In genomic region chr3:80769683-80770082, GRCh38 we compare ENCODE assay signal across 19 cellular contexts.
DNase-seq lines count a peak whose midpoint lies in the region; ATAC-seq, FAIRE-seq and TF ChIP-seq lines count a peak whose summit lies in the region.
"Had no signal": no experiment of that assay in that cellular context is flagged by ENCODE, and none has a peak within 500 bp of the region (broad histone marks: within the 10 kb centered on the region; RNA-seq: fewer than 3 reads in every experiment).

No MANE protein-coding gene starts in this region.

- no peak overlapping the region for H3K18ac ChIP-seq in H1 (ENCODE audit: extremely low read depth, low read length)

- 0 out of 2 replicates have a peak, but pooled peaks cover 6% of the 10 kb centered on the region for H3K4me1 ChIP-seq in PC-3 (ENCODE audit: insufficient read depth, low read length)
- H3K4me1 ChIP-seq in H1 (replicated peaks in 1 of 4; ENCODE audit: control insufficient read depth in 3 of 4, insufficient read depth in 4 of 4, low read length in 3 of 4) = no peaks in the 10 kb centered on the region
- no peaks in the 10 kb centered on the region for H3K4me1 ChIP-seq in small intestine (ENCODE audit: control insufficient read depth in 2 of 2, insufficient read depth in 1 of 2, low read depth in 1 of 2, low read length in 1 of 2)
- peaks cover 0 to 7% of the 10 kb centered on the region in 2 experiments; a peak in 2 of 4 replicates for H3K4me1 ChIP-seq in SK-N-SH (ENCODE audit: control insufficient read depth in 1 of 2, insufficient read depth in 2 of 2, low read depth in 1 of 2, low read length in 1 of 2)
- H3K4me1 ChIP-seq: HAP-1, lower lobe of right lung had no signal

- H3K27ac ChIP-seq in PC-3 (ENCODE audit: low read length) (peak overlapping the region; percentile 29; the same call in 1 of the 2 replicates), H1 (ENCODE audit: low read depth, low read length) (no peak overlapping the region), small intestine (ENCODE audit: low read depth in 1 of 2, low read length in 1 of 2) (no peak overlapping the region), SK-N-SH (ENCODE audit: low read depth in 2 of 2, low read length in 1 of 2) (no peak overlapping the region)
- H3K27ac ChIP-seq: BLaER1 treated with 17β-estradiol and CSF1 and Interleukin-3, amounts not matched to agents 10 nM and 100 nM; coronary artery; lower lobe of right lung had no signal

- H4K20me1 ChIP-seq in PC-3 (ENCODE audit: low read length) (no peaks in the 10 kb centered on the region), H1 (replicated peaks in 1 of 2; ENCODE audit: control insufficient read depth in 1 of 2, insufficient read depth in 2 of 2, low read length in 2 of 2) (no peaks in the 10 kb centered on the region), SK-N-SH (ENCODE audit: insufficient read depth) (no peaks in the 10 kb centered on the region)
- H4K20me1 ChIP-seq: BLaER1 treated with 17β-estradiol and CSF1 and Interleukin-3, amounts not matched to agents 10 nM and 100 nM had no signal

- H3K36me3 ChIP-seq in PC-3 (ENCODE audit: low read depth, low read length) = no peaks in the 10 kb centered on the region
- H3K36me3 ChIP-seq in H1 (ENCODE audit: control insufficient read depth in 2 of 4, insufficient read depth in 4 of 4, low read length in 3 of 4) = no peaks in the 10 kb centered on the region
- H3K36me3 ChIP-seq in small intestine (ENCODE audit: control insufficient read depth in 2 of 2, insufficient read depth in 2 of 2, low read length in 2 of 2) = no peaks in the 10 kb centered on the region
- no peaks in the 10 kb centered on the region for H3K36me3 ChIP-seq in SK-N-SH (replicated peaks in 1 of 2; ENCODE audit: control insufficient read depth in 1 of 2, insufficient read depth in 2 of 2, low read length in 1 of 2)
- H3K36me3 ChIP-seq: BLaER1 treated with 17β-estradiol and CSF1 and Interleukin-3, amounts not matched to agents 10 nM and 100 nM; HAP-1; lower lobe of right lung had no signal

- no peaks in the 10 kb centered on the region for H3K23me2 ChIP-seq in H1 (ENCODE audit: low read depth, low read length)

- no peak overlapping the region for H2BK120ac ChIP-seq in H1 (replicated peaks; ENCODE audit: low read depth, low read length)

- H4K8ac ChIP-seq in H1 (ENCODE audit: extremely low read depth, insufficient read depth, low read length) = no peak overlapping the region

- no peak overlapping the region for H2BK5ac ChIP-seq in H1 (ENCODE audit: low read depth, low read length)

- peak overlapping the region; percentile 79 for H2AFZ ChIP-seq in PC-3 (ENCODE audit: low read length)
- H2AFZ ChIP-seq in H1 (ENCODE audit: low read length) = peak overlapping the region; percentile 44; the same call in 1 of the 2 replicates
- H2AFZ ChIP-seq in SK-N-SH (ENCODE audit: low read depth) = no peak overlapping the region

- no peaks in the 10 kb centered on the region for H3K27me3 ChIP-seq in PC-3 (ENCODE audit: low read length)
- no peaks in the 10 kb centered on the region for H3K27me3 ChIP-seq in H1 (replicated peaks in 1 of 4; ENCODE audit: control insufficient read depth in 3 of 4, extremely low read depth in 1 of 4, insufficient read depth in 3 of 4, low read length in 3 of 4)
- no peaks in the 10 kb centered on the region for H3K27me3 ChIP-seq in small intestine (ENCODE audit: control insufficient read depth in 2 of 2, insufficient read depth in 2 of 2, low read length in 2 of 2)
- no peaks in the 10 kb centered on the region for H3K27me3 ChIP-seq in SK-N-SH (ENCODE audit: insufficient read depth)
- H3K27me3 ChIP-seq: BLaER1 treated with 17β-estradiol and CSF1 and Interleukin-3, amounts not matched to agents 10 nM and 100 nM had no signal

- no peak overlapping the region for H3K4ac ChIP-seq in H1 (replicated peaks; ENCODE audit: insufficient read length, low read depth, low read length)

- POLR2A ChIA-PET in PC-3 (lab: Charles Lee; ENCODE audit: unreplicated experiment) (no interaction called here), H1 (lab: Charles Lee; ENCODE audit: partially characterized antibody) (no interaction called here), SK-N-SH (lab: Yijun Ruan, JAX) (no interaction called here)

- intact Hi-C loops in PC-3 (cut with micrococcal nuclease) = loop anchor here (2.0 to 5.0 kb wide), 2 partner anchors 473 to 568 kb away; no protein-coding TSS in a partner anchor

- no peaks in the 10 kb centered on the region for H3K9me2 ChIP-seq in PC-3 (replicated peaks; ENCODE audit: low read length)
- no peaks in the 10 kb centered on the region for H3K9me2 ChIP-seq in SK-N-SH

- 93% methylated on average over 12 of the region's 12 CpGs; no CpG with 5 or more reads in 1 of the 2 experiments for WGBS in H1 (ENCODE audit: extremely low coverage in 1 of 2, insufficient coverage in 1 of 2, insufficient read length in 1 of 2, insufficient replicate concordance in 2 of 2, low coverage in 1 of 2, low lambda C conversion rate in 2 of 2, missing lambda C conversion rate in 1 of 2), 2 experiments
- 87 to 93% (median 90%) methylated on average over 12 of the region's 12 CpGs for WGBS in small intestine, 3 donors
- 64% methylated on average over 10 of the region's 12 CpGs for WGBS in SK-N-SH (ENCODE audit: low lambda C conversion rate)

- peak; percentile 18 for ATAC-seq in PC-3
- ATAC-seq: activated T-helper 17 cell treated with anti-CD3 and anti-CD28 coated beads, Interleukin-2, amount 50 U/mL, for 72 hours; naive thymus-derived CD4-positive, alpha-beta T cell had no signal

- no peak overlapping the region for H2AK5ac ChIP-seq in H1 (ENCODE audit: low read depth, low read length)

- TSS peak; percentile 66 for BruUV-seq in PC-3 (replicated peaks; lab: Mats Ljungman, UMichigan)

- no peak overlapping the region for H2BK20ac ChIP-seq in H1 (ENCODE audit: low read length)

- CTCF ChIA-PET in PC-3 (lab: Charles Lee) (no interaction called here), H1 (lab: Charles Lee; ENCODE audit: partially characterized antibody) (interaction anchor here (0.6 to 1.0 kb wide), 3 partner anchors 13 to 473 kb away, joined by 3 to 5 read pairs (median 3); no protein-coding TSS in a partner anchor), SK-N-SH (lab: Yijun Ruan, JAX) (interaction anchor here (1.4 kb wide), 1 partner anchor 473 kb away, joined by 3 read pairs; no protein-coding TSS in a partner anchor)

- H4K91ac ChIP-seq in H1 (replicated peaks; ENCODE audit: insufficient read length, low read length) = no peak overlapping the region

- peak; percentile 48 for DNase-seq in NCI-H748 (lab: John Stamatoyannopoulos, UW; ENCODE audit: unreplicated experiment)
- no peak for DNase-seq in NCI-H748 treated with DMSO at 0.1 percent for 48 hours (lab: John Stamatoyannopoulos, UW)
- DNase-seq in PC-3 = peak; percentile 10
- DNase-seq in H1 (ENCODE audit: low read depth in 1 of 2, low spot score in 2 of 2) = no peak
- DNase-seq in retinal pigment epithelial cell (ENCODE audit: low read depth) = no peak
- no peak for DNase-seq in small intestine
- DNase-seq in NCI-H1930 (lab: John Stamatoyannopoulos, UW) = no peak
- no peak for DNase-seq in SK-N-SH
- DNase-seq: DMS 273 treated with DMSO at 0.1 percent for 48 hours, Kasumi-1, lower lobe of right lung, NCI-H82, posterior cingulate gyrus, SW 1271 had no signal

- H3K23ac ChIP-seq in H1 (ENCODE audit: insufficient read length) = no peak overlapping the region

- no peak for TF ChIP-seq POLR2A in H1 (IDR thresholded peaks at IDR 0.05; ENCODE audit: control extremely low read depth in 1 of 2, low read depth in 2 of 2, low read length in 2 of 2)

- H3K79me2 ChIP-seq in PC-3 (ENCODE audit: low read length) (peaks cover 56% of the 10 kb centered on the region), H1 (ENCODE audit: control insufficient read depth in 1 of 2, insufficient read depth in 2 of 2, low read length in 2 of 2) (no peaks in the 10 kb centered on the region), SK-N-SH (ENCODE audit: insufficient read depth) (no peaks in the 10 kb centered on the region)

- no peaks in the 10 kb centered on the region for H3F3A ChIP-seq in PC-3 (ENCODE audit: low read length, unreplicated experiment)
- H3F3A ChIP-seq in SK-N-SH (replicated peaks; ENCODE audit: insufficient read depth) = no peaks in the 10 kb centered on the region

- H3K56ac ChIP-seq in H1 (replicated peaks; ENCODE audit: insufficient read length, low read depth, low read length) = no peak overlapping the region

- H3K14ac ChIP-seq in H1 (ENCODE audit: insufficient read length) = no peak overlapping the region

- no peak overlapping the region for H2BK15ac ChIP-seq in H1 (ENCODE audit: low read length)

- peak overlapping the region; percentile 86 for H3K9ac ChIP-seq in PC-3 (ENCODE audit: low read length)
- no peak overlapping the region for H3K9ac ChIP-seq in H1 (replicated peaks in 1 of 4; ENCODE audit: extremely low read depth in 1 of 4, low read depth in 3 of 4, low read length in 3 of 4)
- H3K9ac ChIP-seq in SK-N-SH = no peak overlapping the region
- H3K9ac ChIP-seq: BLaER1 treated with 17β-estradiol and CSF1 and Interleukin-3, amounts not matched to agents 10 nM and 100 nM had no signal

- H3K79me1 ChIP-seq in H1 (ENCODE audit: low read depth, low read length) = no peaks in the 10 kb centered on the region

- H3K4me2 ChIP-seq in PC-3 (ENCODE audit: low read length) (peak overlapping the region; percentile 77), H1 (ENCODE audit: insufficient read depth in 1 of 2, low read depth in 2 of 2, low read length in 2 of 2) (peak overlapping the region in 1 of 2 experiments; percentile 65; a peak in 1 of 4 replicates), SK-N-SH (no peak overlapping the region)
- H3K4me2 ChIP-seq: BLaER1 treated with 17β-estradiol and CSF1 and Interleukin-3, amounts not matched to agents 10 nM and 100 nM had no signal

- TF ChIP-seq EP300 in H1 (IDR thresholded peaks at IDR 0.05; ENCODE audit: borderline replicate concordance in 1 of 2, low read depth in 2 of 2, low read length in 2 of 2) (no peak), SK-N-SH (IDR thresholded peaks at IDR 0.05; ENCODE audit: borderline replicate concordance in 1 of 2, low read depth in 1 of 2, low read length in 1 of 2) (no peak)

- FAIRE-seq in H1 (lab: Jason Lieb, UNC) (no peak), small intestine (lab: Jason Lieb, UNC) (no peak)

- no peak overlapping the region for H4K5ac ChIP-seq in H1 (ENCODE audit: insufficient read length, low read depth, low read length)

- TF ChIP-seq CTCF in PC-3 (conservative IDR thresholded peaks at IDR 0.05; ENCODE audit: low read depth, low read length) (no peak), H1 (IDR thresholded peaks at IDR 0.05; ENCODE audit: control extremely low read depth in 1 of 3, insufficient read depth in 1 of 3, low read depth in 1 of 3, low read length in 3 of 3) (no peak), retinal pigment epithelial cell (conservative IDR thresholded peaks at IDR 0.05; ENCODE audit: low read depth, low read length) (no peak), SK-N-SH (IDR thresholded peaks at IDR 0.05) (no peak)

- TF ChIP-seq RAD21 in H1 (IDR thresholded peaks at IDR 0.05 in 1 of 2, conservative IDR thresholded peaks at IDR 0.05 in 1 of 2; ENCODE audit: low read depth in 2 of 2, low read length in 2 of 2) = no peak
- TF ChIP-seq RAD21 in SK-N-SH (IDR thresholded peaks at IDR 0.05; ENCODE audit: low read length) = no peak

- no peak overlapping the region for H2BK12ac ChIP-seq in H1 (ENCODE audit: low read depth, low read length)

- H3K9me3 ChIP-seq in PC-3 (ENCODE audit: low read length) = no peaks in the 10 kb centered on the region
- no peaks in the 10 kb centered on the region for H3K9me3 ChIP-seq in H1 (ENCODE audit: insufficient read depth in 2 of 2, low read depth in 1 of 2, low read length in 1 of 2)
- H3K9me3 ChIP-seq in small intestine (ENCODE audit: control insufficient read depth, low read depth) = no peaks in the 10 kb centered on the region
- H3K9me3 ChIP-seq in SK-N-SH = no peaks in the 10 kb centered on the region
- H3K9me3 ChIP-seq: HAP-1, lower lobe of right lung had no signal

- H3K4me3 ChIP-seq in PC-3 (ENCODE audit: low read length) (peak overlapping the region; percentile 88), H1 (ENCODE audit: extremely low read depth in 1 of 4, insufficient read depth in 2 of 4, low read depth in 3 of 4, low read length in 4 of 4) (no peak overlapping the region), retinal pigment epithelial cell (ENCODE audit: low read length) (peak overlapping the region; percentile 12), small intestine (ENCODE audit: low read depth in 1 of 2, low read length in 2 of 2) (no peak overlapping the region), SK-N-SH (ENCODE audit: low read depth in 2 of 2, low read length in 1 of 2) (no peak overlapping the region)
- H3K4me3 ChIP-seq: BLaER1 treated with 17β-estradiol and CSF1 and Interleukin-3, amounts not matched to agents 10 nM and 100 nM; coronary artery; HAP-1; lower lobe of right lung had no signal

Comparison
In these comparisons a context has a peak if more than half of its experiments do, and no peak if none do; other contexts are left out.
1. DNase-seq: peak in NCI-H748 (single experiment) and PC-3 (single experiment); none in NCI-H748 treated with DMSO at 0.1 percent for 48 hours (single experiment), H1 (0 of 2), retinal pigment epithelial cell (single experiment), small intestine (single experiment), NCI-H1930 (0 of 2) and SK-N-SH (single experiment).
2. H3K4me3 ChIP-seq: peak in PC-3 (single experiment) and retinal pigment epithelial cell (single experiment); none in H1 (0 of 4), small intestine (0 of 2) and SK-N-SH (0 of 2).